ENCODE assay signal across 21 cellular contexts in genomic region chr7:66927348-66927948, GRCh38.
"Had no signal": no experiment of that assay in that cellular context is flagged by ENCODE, and none has a peak within 500 bp of the region (broad histone marks: within the 10 kb centered on the region; RNA-seq: fewer than 3 reads in every experiment).

No MANE protein-coding gene starts in this region.

- H3K27me3 Mint-ChIP-seq: dendritic cell treated with granulocyte-macrophage colony-stimulating factor and Interleukin-4, amounts not matched to agents 40 ng/mL and 50 ng/mL, for 4 days; natural killer cell treated with Interleukin-12 subunit alpha and Interleukin-12 subunit beta and Interleukin-15 and Interleukin-18, amount 100 ng/mL, for 72 hours had no signal

- ATAC-seq: natural killer cell treated with Interleukin-12 subunit alpha and Interleukin-12 subunit beta and Interleukin-15 and Interleukin-18, amount 100 ng/mL, for 72 hours; stimulated activated naive CD8-positive, alpha-beta T cell treated with anti-CD3 and anti-CD28 coated beads, Interleukin-15, Interleukin-2, amounts not matched to agents 100 U/mL and 50 U/mL, for 24 hours had no signal

- H3K4me3 Mint-ChIP-seq: dendritic cell treated with granulocyte-macrophage colony-stimulating factor and Interleukin-4, amounts not matched to agents 40 ng/mL and 50 ng/mL, for 4 days; natural killer cell treated with Interleukin-12 subunit alpha and Interleukin-12 subunit beta and Interleukin-15 and Interleukin-18, amount 100 ng/mL, for 72 hours had no signal

- H3K36me3 ChIP-seq: vagina had no signal

- H3K27me3 ChIP-seq: ascending aorta, esophagus squamous epithelium, hepatocyte, vagina had no signal

- H3K4me3 ChIP-seq: ascending aorta, esophagus squamous epithelium, hepatocyte, vagina had no signal

- H3K9me3 Mint-ChIP-seq: dendritic cell treated with granulocyte-macrophage colony-stimulating factor and Interleukin-4, amounts not matched to agents 40 ng/mL and 50 ng/mL, for 4 days; natural killer cell treated with Interleukin-12 subunit alpha and Interleukin-12 subunit beta and Interleukin-15 and Interleukin-18, amount 100 ng/mL, for 72 hours had no signal

- H2AFZ ChIP-seq: hepatocyte had no signal

- H3K27ac ChIP-seq: ascending aorta, esophagus squamous epithelium, hepatocyte, vagina, WERI-Rb-1 had no signal

- H3K9me3 ChIP-seq: ascending aorta, esophagus squamous epithelium, vagina had no signal

- H3K4me2 ChIP-seq: hepatocyte had no signal

- DNase-seq: activated CD4-positive, alpha-beta T cell treated with anti-CD3 and anti-CD28 coated beads, Interleukin-2, amount 50 U/mL, for 4 hours; activated naive CD4-positive, alpha-beta T cell; cerebellar nuclear complex; effector CD8-positive, alpha-beta T cell; esophagus squamous epithelium; foreskin fibroblast; left cardiac atrium; mesenchymal stem cell; posterior cingulate gyrus; retina; stimulated activated CD4-positive, alpha-beta T cell treated with anti-CD3 and anti-CD28 coated beads, Interleukin-12 subunit alpha, Interleukin-12 subunit beta, amount 100 ng/mL, for 4 hours; stimulated activated CD4-positive, alpha-beta T cell treated with anti-CD3 and anti-CD28 coated beads, Interleukin-1b, Interleukin-23, amount 100 ng/mL, for 48 hours; stimulated activated CD8-positive, alpha-beta memory T cell treated with anti-CD3 and anti-CD28 coated beads, Interleukin-4, amount 100 ng/mL, for 48 hours; stimulated activated naive CD8-positive, alpha-beta T cell treated with anti-CD3 and anti-CD28 coated beads, Interleukin-15, Interleukin-2, amounts not matched to agents 100 U/mL and 50 U/mL, for 24 hours; SW 1271; WERI-Rb-1 had no signal
